16 cellular contexts compared by ENCODE assay signal in the genomic region with DNA sequence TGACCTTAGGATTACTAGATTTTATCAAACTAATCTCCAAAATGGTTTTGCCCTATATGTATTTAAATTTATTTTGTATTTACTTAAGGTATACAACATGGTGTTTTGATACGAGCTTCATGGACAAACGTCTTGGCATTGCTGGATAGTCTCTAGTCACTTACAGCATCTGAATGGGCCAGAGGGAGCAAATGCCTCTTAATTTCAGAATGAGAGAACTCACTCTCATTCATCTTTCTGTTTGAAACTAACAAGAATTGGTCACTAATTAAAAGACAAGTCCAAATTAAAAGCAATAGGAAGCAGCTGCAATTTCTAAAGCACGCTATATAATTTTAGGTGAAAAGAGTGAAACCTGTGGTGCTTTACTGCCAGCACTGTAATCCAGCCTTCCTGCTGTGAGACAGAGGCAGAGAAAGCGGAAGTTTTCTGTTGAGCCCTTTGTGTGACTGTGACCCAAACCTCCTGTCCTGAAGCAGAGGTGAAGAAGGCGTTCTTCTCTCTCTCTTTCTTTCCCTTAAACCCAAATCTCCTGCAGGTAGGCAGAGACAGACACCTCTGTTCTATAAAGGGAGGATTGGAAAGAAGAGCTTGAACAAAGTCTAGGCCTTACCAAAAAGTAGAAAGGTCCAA.
DNase-seq lines count a peak whose midpoint lies in the region; ATAC-seq, FAIRE-seq and TF ChIP-seq lines count a peak whose summit lies in the region.
"Had no signal": no experiment of that assay in that cellular context is flagged by ENCODE, and none has a peak within 500 bp of the region (broad histone marks: within the 10 kb centered on the region; RNA-seq: fewer than 3 reads in every experiment).

No MANE protein-coding gene starts in this region.

- 14 to 29% methylated on average over 4 to 5 of the region's 5 CpGs for WGBS in ectodermal cell, 2 experiments
- 84 to 88% methylated on average over 5 of the region's 5 CpGs for WGBS in lower leg skin, 2 donors

- intact Hi-C loops in lower leg skin (cut with DNase I; ENCODE audit: low total_unique reads): no loop called here

- DNase-seq in HuH-7 (ENCODE audit: low spot score): no peak
- DNase-seq in lower leg skin (ENCODE audit: low spot score in 2 of 2): no peak
- no peak for DNase-seq in urothelium cell line (ENCODE audit: low spot score)
- no peak for DNase-seq in activated naive CD4-positive, alpha-beta T cell (lab: John Stamatoyannopoulos, UW)
- DNase-seq: DMS53, GOT3, head of caudate nucleus, NCI-H2171 treated with DMSO at 0.1 percent for 48 hours, stomach had no signal

- no peak for TF ChIP-seq CTCF in lower leg skin (IDR thresholded peaks at IDR 0.05)

- ATAC-seq in GM18870 (IDR thresholded peaks at IDR 0.05; ENCODE audit: unreplicated experiment) (peak; percentile 78), GM21737 (IDR thresholded peaks at IDR 0.05; ENCODE audit: unreplicated experiment) (peak; percentile 85), HG03460 (IDR thresholded peaks at IDR 0.05; ENCODE audit: unreplicated experiment) (peak; percentile 80)

- no peaks in the 10 kb centered on the region for H3K27me3 ChIP-seq in ectodermal cell (ENCODE audit: control insufficient read depth, insufficient read depth, low read length, poor library complexity, severe bottlenecking)
- H3K27me3 ChIP-seq: cardiac muscle cell, neutrophil, stomach had no signal

- FAIRE-seq in urothelium cell line (lab: Jason Lieb, UNC): no peak
- FAIRE-seq: RCC 7860 had no signal

- TF ChIP-seq POLR2A in lower leg skin (IDR thresholded peaks at IDR 0.05): no peak

- H3K36me3 ChIP-seq in ectodermal cell (ENCODE audit: control insufficient read depth, insufficient read depth, low read length): no peaks in the 10 kb centered on the region
- H3K36me3 ChIP-seq: cardiac muscle cell, neutrophil, stomach had no signal

- peak overlapping the region; percentile 22 for H3K27ac ChIP-seq in ectodermal cell (ENCODE audit: insufficient read depth, low read depth, low read length, poor library complexity, severe bottlenecking)
- H3K27ac ChIP-seq: cardiac muscle cell, neutrophil, stomach had no signal

- H3K9me3 ChIP-seq in ectodermal cell (ENCODE audit: control insufficient read depth, low read length): no peaks in the 10 kb centered on the region
- H3K9me3 ChIP-seq: neutrophil, stomach had no signal

- H3K4me3 ChIP-seq in ectodermal cell (ENCODE audit: insufficient read depth, low read depth, low read length) (no peak overlapping the region), lower leg skin (ENCODE audit: low read depth, poor library complexity, severe bottlenecking) (no peak overlapping the region)
- H3K4me3 ChIP-seq: cardiac muscle cell, stomach had no signal

- peaks cover 10% of the 10 kb centered on the region for H3K4me1 ChIP-seq in ectodermal cell (ENCODE audit: control insufficient read depth, insufficient read depth, low read length)
- H3K4me1 ChIP-seq: stomach had no signal
